ENCODE assay signal across 8 cellular contexts in the genomic region with DNA sequence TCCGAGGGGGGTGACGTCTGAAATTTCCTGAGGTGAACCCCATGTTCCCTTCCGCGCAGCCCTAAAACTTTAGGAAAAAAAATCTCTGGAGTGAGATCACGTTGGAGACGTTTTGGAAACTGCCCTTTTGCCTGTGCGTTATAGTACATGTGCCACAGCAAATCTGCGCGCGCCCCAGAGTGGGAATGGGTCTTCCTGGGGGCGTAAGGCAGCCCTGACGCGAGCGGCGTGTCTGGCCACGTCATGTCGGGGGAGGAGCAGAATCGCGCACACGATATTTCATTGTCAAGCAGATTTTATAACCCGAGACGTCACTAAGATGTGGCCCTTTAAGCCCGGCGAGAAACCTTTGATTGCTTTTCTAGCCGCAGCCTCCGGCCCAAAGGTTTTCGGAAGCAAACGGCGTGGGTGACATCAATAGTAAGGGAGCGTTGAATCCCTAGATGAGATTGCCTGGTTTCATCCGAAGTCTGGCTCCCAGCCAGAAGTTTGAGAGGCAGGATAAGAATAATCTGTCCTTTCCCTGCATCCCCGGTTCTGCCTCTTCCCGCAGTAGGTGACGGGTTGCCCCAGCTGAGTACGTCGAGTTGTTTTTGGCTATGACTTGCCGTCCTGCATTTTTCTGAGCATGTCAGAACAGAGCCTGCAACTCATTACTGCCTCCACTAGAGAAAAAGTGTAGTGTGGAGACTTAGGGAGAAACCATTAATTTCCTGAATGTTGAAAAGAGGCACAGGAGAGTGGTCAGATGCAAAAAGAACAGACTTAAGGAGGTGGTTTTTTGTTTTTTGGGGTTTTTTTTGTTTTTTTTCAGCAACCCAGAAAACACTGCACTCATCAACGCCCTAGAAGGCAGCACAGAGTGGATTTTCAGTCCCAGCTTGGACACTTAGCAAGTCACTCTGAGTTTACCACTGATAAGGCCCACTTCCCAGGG. TPM values are rescaled to one million over a fixed set of nuclear protein-coding genes. Genes with fewer than 3 reads are reported as not detected.
DNase-seq lines count a peak whose midpoint lies in the region; ATAC-seq and TF ChIP-seq lines count a peak whose summit lies in the region.

No MANE protein-coding gene starts in this region.

- H3K27ac Mint-ChIP-seq in activated naive CD8-positive, alpha-beta T cell treated with anti-CD3 and anti-CD28 coated beads, Interleukin-2, amount 50 U/mL, for 24 hours = peak overlapping the region; percentile 100

- intact Hi-C loops in heart left ventricle (cut with DNase I) (loop anchor here in 4 of 10 donors (2.0 to 10.0 kb wide), 6 partner anchors 35 to 380 kb away; partner anchors contain the start of genes UBE2Q1 (in 3 of the 4), CHRNB2 (in 1 of the 4), CKS1B (in 1 of the 4) and SHC1 (in 1 of the 4)), posterior cingulate gyrus (cut with DNase I) (loop anchor here (2.0 kb wide), 1 partner anchor 379 kb away; the partner anchor contains the start of gene UBE2Q1), upper lobe of right lung (cut with DNase I) (no loop called here)

- whole genome bisulfite sequencing in heart left ventricle, 4 donors = 0 to 1% (median 1%) methylated on average over 22 to 38 of the region's 38 CpGs

- peak overlapping the region; percentile 97 for H3K4me3 Mint-ChIP-seq in activated naive CD8-positive, alpha-beta T cell treated with anti-CD3 and anti-CD28 coated beads, Interleukin-2, amount 50 U/mL, for 24 hours

- TF ChIP-seq CTCF in GM12872 (IDR thresholded peaks at IDR 0.05; ENCODE audit: insufficient read depth, low read depth, low read length) (peak; percentile 41; the same call in 2 of the 3 replicates), heart left ventricle (IDR thresholded peaks at IDR 0.05) (peak in 7 of 12 donors; percentile 19 to 43 (median 28)), upper lobe of right lung (IDR thresholded peaks at IDR 0.05) (peak; percentile 29)

- H3K9me3 ChIP-seq in heart left ventricle (no peaks in the 10 kb centered on the region), upper lobe of right lung (no peaks in the 10 kb centered on the region)

- DNase-seq in NCI-H1092 treated with DMSO at 0.1 percent for 48 hours (lab: John Stamatoyannopoulos, UW) (peak; percentile 98), heart left ventricle (peak; percentile 91 to 95 (median 94)), posterior cingulate gyrus (peak; percentile 83 to 99 (median 88)), upper lobe of right lung (peak; percentile 96)
- DNase-seq in activated naive CD8-positive, alpha-beta T cell treated with anti-CD3 and anti-CD28 coated beads, Interleukin-2, amount 50 U/mL, for 24 hours = peak; percentile 90

- H3K9me3 Mint-ChIP-seq in activated naive CD8-positive, alpha-beta T cell treated with anti-CD3 and anti-CD28 coated beads, Interleukin-2, amount 50 U/mL, for 24 hours = no peaks in the 10 kb centered on the region

- H3K4me1 ChIP-seq in heart left ventricle (peaks cover 0 to 50% (median 20%) of the 10 kb centered on the region in 12 donors), upper lobe of right lung (peaks cover 30% of the 10 kb centered on the region)

- H3K27me3 ChIP-seq in heart left ventricle = no peaks in the 10 kb centered on the region
- H3K27me3 ChIP-seq in upper lobe of right lung = no peaks in the 10 kb centered on the region

- H3K4me1 Mint-ChIP-seq in activated naive CD8-positive, alpha-beta T cell treated with anti-CD3 and anti-CD28 coated beads, Interleukin-2, amount 50 U/mL, for 24 hours = peaks cover 73% of the 10 kb centered on the region

- peak; percentile 22 to 58 for TF ChIP-seq POLR2A in heart left ventricle (IDR thresholded peaks at IDR 0.05)

- peaks cover 3% of the 10 kb centered on the region for H3K36me3 Mint-ChIP-seq in activated naive CD8-positive, alpha-beta T cell treated with anti-CD3 and anti-CD28 coated beads, Interleukin-2, amount 50 U/mL, for 24 hours (ENCODE audit: low read depth)

- peaks cover 0 to 2% (median 0%) of the 10 kb centered on the region in 9 donors for H3K36me3 ChIP-seq in heart left ventricle
- H3K36me3 ChIP-seq in upper lobe of right lung = no peaks in the 10 kb centered on the region

- peak overlapping the region; percentile 39 to 80 (median 66) for H3K4me3 ChIP-seq in heart left ventricle
- H3K4me3 ChIP-seq in upper lobe of right lung = peak overlapping the region; percentile 71

- ATAC-seq in HG02623 (IDR thresholded peaks at IDR 0.05; ENCODE audit: unreplicated experiment) = peak; percentile 67
- ATAC-seq in SK-N-SH treated with all-trans-retinoic acid at 6 μM for 48 hours = peak; percentile 79
- peak; percentile 79 for ATAC-seq in activated naive CD8-positive, alpha-beta T cell treated with anti-CD3 and anti-CD28 coated beads, Interleukin-2, amount 50 U/mL, for 24 hours
- peak; percentile 88 to 91 (median 88) for ATAC-seq in heart left ventricle
- peak; percentile 82 for ATAC-seq in upper lobe of right lung

- H3K27me3 Mint-ChIP-seq in activated naive CD8-positive, alpha-beta T cell treated with anti-CD3 and anti-CD28 coated beads, Interleukin-2, amount 50 U/mL, for 24 hours = no peaks in the 10 kb centered on the region

- H3K27ac ChIP-seq in heart left ventricle (peak overlapping the region; percentile 90 to 100 (median 98)), upper lobe of right lung (peak overlapping the region; percentile 99)

TF ChIP-seq in SK-N-SH treated with all-trans-retinoic acid at 6 μM for 48 hours, 23 proteins besides CTCF, POLR2A, EP300 and RAD21:
- TF ChIP-seq CSDC2 (CRISPR knock-in tag; IDR thresholded peaks at IDR 0.05) (no peak), TOX (CRISPR knock-in tag; IDR thresholded peaks at IDR 0.05; ENCODE audit: borderline replicate concordance) (no peak), ZNF70 (CRISPR knock-in tag; IDR thresholded peaks at IDR 0.05) (peak; percentile 100)
- TF ChIP-seq, protein P1, sequence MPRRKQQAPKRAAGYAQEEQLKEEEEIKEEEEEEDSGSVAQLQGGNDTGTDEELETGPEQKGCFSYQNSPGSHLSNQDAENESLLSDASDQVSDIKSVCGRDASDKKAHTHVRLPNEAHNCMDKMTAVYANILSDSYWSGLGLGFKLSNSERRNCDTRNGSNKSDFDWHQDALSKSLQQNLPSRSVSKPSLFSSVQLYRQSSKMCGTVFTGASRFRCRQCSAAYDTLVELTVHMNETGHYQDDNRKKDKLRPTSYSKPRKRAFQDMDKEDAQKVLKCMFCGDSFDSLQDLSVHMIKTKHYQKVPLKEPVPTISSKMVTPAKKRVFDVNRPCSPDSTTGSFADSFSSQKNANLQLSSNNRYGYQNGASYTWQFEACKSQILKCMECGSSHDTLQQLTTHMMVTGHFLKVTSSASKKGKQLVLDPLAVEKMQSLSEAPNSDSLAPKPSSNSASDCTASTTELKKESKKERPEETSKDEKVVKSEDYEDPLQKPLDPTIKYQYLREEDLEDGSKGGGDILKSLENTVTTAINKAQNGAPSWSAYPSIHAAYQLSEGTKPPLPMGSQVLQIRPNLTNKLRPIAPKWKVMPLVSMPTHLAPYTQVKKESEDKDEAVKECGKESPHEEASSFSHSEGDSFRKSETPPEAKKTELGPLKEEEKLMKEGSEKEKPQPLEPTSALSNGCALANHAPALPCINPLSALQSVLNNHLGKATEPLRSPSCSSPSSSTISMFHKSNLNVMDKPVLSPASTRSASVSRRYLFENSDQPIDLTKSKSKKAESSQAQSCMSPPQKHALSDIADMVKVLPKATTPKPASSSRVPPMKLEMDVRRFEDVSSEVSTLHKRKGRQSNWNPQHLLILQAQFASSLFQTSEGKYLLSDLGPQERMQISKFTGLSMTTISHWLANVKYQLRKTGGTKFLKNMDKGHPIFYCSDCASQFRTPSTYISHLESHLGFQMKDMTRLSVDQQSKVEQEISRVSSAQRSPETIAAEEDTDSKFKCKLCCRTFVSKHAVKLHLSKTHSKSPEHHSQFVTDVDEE (CRISPR knock-in tag; IDR thresholded peaks at IDR 0.05) = peak; percentile 30; the same call in 1 of the 2 replicates

RNA-seq across cellular contexts. Expression of gene PMVK, which starts 0.8 kb away (rescaled TPM):
- total RNA-seq in heart left ventricle (10 to 100 TPM; 12.8 to 50.8 (median 37.5) TPM), upper lobe of right lung (38.4 TPM)
- 10 to 100 TPM; 47.1 to 52.1 TPM for polyA plus RNA-seq in heart left ventricle

RNA-seq across cellular contexts. Expression of gene PBXIP1, which starts 18.6 kb away (rescaled TPM):
- 10 to 100 TPM; 38.2 to 70.4 (median 51.7) TPM for total RNA-seq in heart left ventricle
- polyA plus RNA-seq in heart left ventricle = 10 to 100 TPM; 36.9 to 38.2 TPM
- total RNA-seq in upper lobe of right lung = 75.7 TPM

RNA-seq across cellular contexts. Expression of gene PYGO2, which starts 24.3 kb away (rescaled TPM):
- 10 to 100 TPM; 10.7 to 19.2 (median 16.3) TPM for total RNA-seq in heart left ventricle
- 10 to 100 TPM in 1 of 2 donors, 1 to 10 TPM in 1; 9.7 to 18.0 TPM for polyA plus RNA-seq in heart left ventricle
- total RNA-seq in upper lobe of right lung = 27.0 TPM

RNA-seq across cellular contexts. Expression of gene SHC1, which starts 33.2 kb away (rescaled TPM):
- total RNA-seq in heart left ventricle (100 to 1,000 TPM in 1 of 9 donors, 10 to 100 TPM in 8; 38.8 to 115 (median 62.4) TPM), upper lobe of right lung (120 TPM)
- 10 to 100 TPM; 23.6 to 93.7 TPM for polyA plus RNA-seq in heart left ventricle

RNA-seq across cellular contexts. Expression of gene CKS1B, which starts 37.2 kb away (rescaled TPM):
- total RNA-seq in heart left ventricle (10 to 100 TPM; 11.0 to 30.0 (median 16.7) TPM), upper lobe of right lung (27.0 TPM)
- 10 to 100 TPM in 1 of 2 donors, 1 to 10 TPM in 1; 6.8 to 48.9 TPM for polyA plus RNA-seq in heart left ventricle

Comparison
In these comparisons a context has a peak if more than half of its experiments do, and no peak if none do; other contexts are left out.
1. Peak in every context shown above with its lines: DNase-seq, ATAC-seq, H3K4me3 ChIP-seq and H3K27ac ChIP-seq.